Comparison of ENCODE assay signal across 16 cellular contexts in genomic region chr5:6597557-6597956, GRCh38. TPM values are rescaled to one million over a fixed set of nuclear protein-coding genes. Genes with fewer than 3 reads are reported as not detected.
A peak's percentile ranks its signal among the peaks of the same experiment; 100 is the strongest.
DNase-seq lines count a peak whose midpoint lies in the region; ATAC-seq and TF ChIP-seq lines count a peak whose summit lies in the region.
"Had no signal": no experiment of that assay in that cellular context is flagged by ENCODE, and none has a peak within 500 bp of the region (broad histone marks: within the 10 kb centered on the region; RNA-seq: fewer than 3 reads in every experiment).

No MANE protein-coding gene starts in this region.

- peaks cover 4% of the 10 kb centered on the region for H3K4me1 Mint-ChIP-seq in activated T-cell treated with anti-CD3 and anti-CD28 coated beads, Interleukin-2, amount 50 U/mL, for 72 hours (ENCODE audit: low read depth)
- no peaks in the 10 kb centered on the region; the same call in 1 of the 2 replicates for H3K4me1 Mint-ChIP-seq in WTC11
- H3K4me1 Mint-ChIP-seq in CD8-positive, alpha-beta memory T cell: no peaks in the 10 kb centered on the region
- H3K4me1 Mint-ChIP-seq in naive thymus-derived CD8-positive, alpha-beta T cell: peaks cover 0 to 2% (median under 1%) of the 10 kb centered on the region in 4 donors
- H3K4me1 Mint-ChIP-seq: CD4-positive, alpha-beta memory T cell had no signal

- POLR2A ChIA-PET in WTC11 (lab: Charles Lee): no interaction called here
- POLR2A ChIA-PET in CD8-positive, alpha-beta memory T cell (lab: Charles Lee): no interaction called here
- POLR2A ChIA-PET in naive thymus-derived CD8-positive, alpha-beta T cell (lab: Charles Lee): no interaction called here

- H3K4me3 Mint-ChIP-seq in activated T-cell treated with anti-CD3 and anti-CD28 coated beads, Interleukin-2, amount 50 U/mL, for 72 hours: no peak overlapping the region
- no peak overlapping the region for H3K4me3 Mint-ChIP-seq in WTC11
- H3K4me3 Mint-ChIP-seq in CD8-positive, alpha-beta memory T cell: no peak overlapping the region
- no peak overlapping the region for H3K4me3 Mint-ChIP-seq in naive thymus-derived CD8-positive, alpha-beta T cell
- H3K4me3 Mint-ChIP-seq: CD4-positive, alpha-beta memory T cell had no signal

- H3K27me3 ChIP-seq in gastroesophageal sphincter: no peaks in the 10 kb centered on the region
- H3K27me3 ChIP-seq in skeletal muscle tissue (ENCODE audit: control insufficient read depth in 3 of 3, insufficient read depth in 3 of 3, low read length in 3 of 3): no peaks in the 10 kb centered on the region
- no peaks in the 10 kb centered on the region for H3K27me3 ChIP-seq in spleen (replicated peaks in 1 of 7)
- H3K27me3 ChIP-seq in CD8-positive, alpha-beta memory T cell (ENCODE audit: insufficient read depth, low read length, poor library complexity, severe bottlenecking): no peaks in the 10 kb centered on the region

- no peak for TF ChIP-seq EP300 in gastroesophageal sphincter (IDR thresholded peaks at IDR 0.05)

- H3K9me3 Mint-ChIP-seq in activated T-cell treated with anti-CD3 and anti-CD28 coated beads, Interleukin-2, amount 50 U/mL, for 72 hours: no peaks in the 10 kb centered on the region
- no peaks in the 10 kb centered on the region for H3K9me3 Mint-ChIP-seq in WTC11
- H3K9me3 Mint-ChIP-seq in CD8-positive, alpha-beta memory T cell: peaks cover 0 to 3% (median 0%) of the 10 kb centered on the region in 5 donors
- H3K9me3 Mint-ChIP-seq in naive thymus-derived CD8-positive, alpha-beta T cell: no peaks in the 10 kb centered on the region
- H3K9me3 Mint-ChIP-seq: CD4-positive, alpha-beta memory T cell had no signal

- H3K9ac ChIP-seq in skeletal muscle tissue (ENCODE audit: low read depth in 1 of 3, low read length in 3 of 3): no peak overlapping the region

- H3K4me3 ChIP-seq in gastroesophageal sphincter (no peak overlapping the region), skeletal muscle tissue (ENCODE audit: low read length in 3 of 3) (no peak overlapping the region), spleen (no peak overlapping the region)
- H3K4me3 ChIP-seq in CD8-positive, alpha-beta memory T cell (ENCODE audit: low read length): no peak overlapping the region

- H3K27me3 Mint-ChIP-seq in activated T-cell treated with anti-CD3 and anti-CD28 coated beads, Interleukin-2, amount 50 U/mL, for 72 hours (ENCODE audit: low read depth): no peaks in the 10 kb centered on the region
- H3K27me3 Mint-ChIP-seq in WTC11 (ENCODE audit: low read depth): no peaks in the 10 kb centered on the region
- H3K27me3 Mint-ChIP-seq in CD8-positive, alpha-beta memory T cell: no peaks in the 10 kb centered on the region
- H3K27me3 Mint-ChIP-seq in naive thymus-derived CD8-positive, alpha-beta T cell: no peaks in the 10 kb centered on the region
- H3K27me3 Mint-ChIP-seq: CD4-positive, alpha-beta memory T cell had no signal

- intact Hi-C loops in spleen (cut with DNase I; ENCODE audit: low total_unique reads): no loop called here

- peaks cover 7 to 35% of the 10 kb centered on the region in 2 donors for H3K36me3 Mint-ChIP-seq in activated T-cell treated with anti-CD3 and anti-CD28 coated beads, Interleukin-2, amount 50 U/mL, for 72 hours (ENCODE audit: insufficient read depth in 2 of 2)
- H3K36me3 Mint-ChIP-seq in WTC11: peaks cover 51% of the 10 kb centered on the region
- H3K36me3 Mint-ChIP-seq in CD8-positive, alpha-beta memory T cell: peaks cover 30 to 61% (median 30%) of the 10 kb centered on the region in 3 donors
- peaks cover 18 to 67% (median 41%) of the 10 kb centered on the region in 3 donors for H3K36me3 Mint-ChIP-seq in naive thymus-derived CD8-positive, alpha-beta T cell

- ATAC-seq in activated T-cell treated with anti-CD3 and anti-CD28 coated beads, Interleukin-2, amount 50 U/mL, for 72 hours (replicated peaks in 1 of 2): no peak
- ATAC-seq in WTC11 (no peak), gastroesophageal sphincter (no peak)
- ATAC-seq in naive thymus-derived CD8-positive, alpha-beta T cell: no peak

- TF ChIP-seq POLR2A in gastroesophageal sphincter (IDR thresholded peaks at IDR 0.05): no peak
- TF ChIP-seq POLR2A in spleen (IDR thresholded peaks at IDR 0.05): no peak

- CTCF ChIA-PET in WTC11 (lab: Charles Lee): no interaction called here
- CTCF ChIA-PET in CD8-positive, alpha-beta memory T cell (lab: Charles Lee): no interaction called here

- peak overlapping the region in 3 of 4 donors; percentile 65 to 75 (median 71) for H3K27ac ChIP-seq in gastroesophageal sphincter
- H3K27ac ChIP-seq in skeletal muscle tissue (ENCODE audit: low read depth, low read length): peak overlapping the region; percentile 61
- H3K27ac ChIP-seq in spleen: no peak overlapping the region
- no peak overlapping the region for H3K27ac ChIP-seq in CD8-positive, alpha-beta memory T cell (ENCODE audit: low read depth, low read length)

- WGBS in gastroesophageal sphincter (ENCODE audit: low coverage in 1 of 2), 2 donors: 100% methylated on average over 5 of the region's 6 CpGs; no CpG with 5 or more reads in 1 of the 2 donors
- WGBS in spleen, 5 donors: 88 to 97% (median 92%) methylated on average over 6 of the region's 6 CpGs

- H3K4me1 ChIP-seq in gastroesophageal sphincter (peaks cover 0 to 16% (median 0%) of the 10 kb centered on the region in 3 donors), skeletal muscle tissue (ENCODE audit: control insufficient read depth in 3 of 3, insufficient read depth in 3 of 3, low read length in 3 of 3) (peaks cover 0 to 15% (median 10%) of the 10 kb centered on the region in 3 donors), spleen (no peaks in the 10 kb centered on the region)
- no peaks in the 10 kb centered on the region for H3K4me1 ChIP-seq in CD8-positive, alpha-beta memory T cell (ENCODE audit: insufficient read depth, low read length)

- H3K36me3 ChIP-seq in gastroesophageal sphincter (peaks cover 0 to 68% of the 10 kb centered on the region in 2 donors), skeletal muscle tissue (ENCODE audit: control insufficient read depth in 3 of 3, insufficient read depth in 3 of 3, low read length in 3 of 3) (peaks cover 24 to 47% (median 43%) of the 10 kb centered on the region in 3 donors), spleen (peaks cover 0 to 75% (median 64%) of the 10 kb centered on the region in 6 donors)
- H3K36me3 ChIP-seq in CD8-positive, alpha-beta memory T cell (ENCODE audit: insufficient read depth, low read length): peaks cover 30% of the 10 kb centered on the region

- DNase-seq in activated T-cell treated with anti-CD3 and anti-CD28 coated beads, Interleukin-2, amount 50 U/mL, for 72 hours: no peak
- DNase-seq in activated T-cell treated with anti-CD3 and anti-CD28 coated beads, Interleukin-2, amount 50 U/mL, for 48 hours: no peak
- DNase-seq in WTC11 (ENCODE audit: low spot score) (no peak), spleen (no peak)
- no peak for DNase-seq in CD8-positive, alpha-beta memory T cell
- DNase-seq in naive thymus-derived CD8-positive, alpha-beta T cell: no peak
- DNase-seq: CD4-positive, alpha-beta memory T cell; DMS79 treated with DMSO at 0.1 percent for 48 hours; KG1; NCI-H1436 treated with DMSO at 0.1 percent for 48 hours; NCI-H2029 treated with DMSO at 0.1 percent for 48 hours; NCI-H2171 treated with DMSO at 0.1 percent for 48 hours; NCI-H446 treated with DMSO at 0.1 percent for 48 hours; OCI-M1 had no signal

- no peak for TF ChIP-seq CTCF in WTC11 (IDR thresholded peaks at IDR 0.05)
- TF ChIP-seq CTCF in gastroesophageal sphincter (IDR thresholded peaks at IDR 0.05): no peak
- TF ChIP-seq CTCF in spleen (IDR thresholded peaks at IDR 0.05 in 8 of 11, conservative IDR thresholded peaks at IDR 0.05 in 3 of 11): no peak

- peak overlapping the region; percentile 13 for H3K27ac Mint-ChIP-seq in activated T-cell treated with anti-CD3 and anti-CD28 coated beads, Interleukin-2, amount 50 U/mL, for 72 hours
- H3K27ac Mint-ChIP-seq in WTC11: 0 out of 2 replicates have a peak overlapping the region, but pooled peaks have one; percentile 21
- peak overlapping the region in 1 of 8 donors; percentile 27 for H3K27ac Mint-ChIP-seq in CD8-positive, alpha-beta memory T cell
- H3K27ac Mint-ChIP-seq in naive thymus-derived CD8-positive, alpha-beta T cell: peak overlapping the region in 1 of 10 donors; percentile 21

- H3K9me3 ChIP-seq in gastroesophageal sphincter (no peaks in the 10 kb centered on the region), skeletal muscle tissue (ENCODE audit: control insufficient read depth in 3 of 3, low read length in 3 of 3) (no peaks in the 10 kb centered on the region), spleen (no peaks in the 10 kb centered on the region)
- H3K9me3 ChIP-seq in CD8-positive, alpha-beta memory T cell (ENCODE audit: low read length): no peaks in the 10 kb centered on the region

TF ChIP-seq in WTC11, 78 proteins besides CTCF, POLR2A, EP300 and RAD21 (continues in another document):
- no peak for TF ChIP-seq USF1 (CRISPR knock-in tag; IDR thresholded peaks at IDR 0.05)
- TF ChIP-seq HMGA2 (CRISPR knock-in tag; IDR thresholded peaks at IDR 0.05): no peak

RNA-seq across cellular contexts. Expression of gene NSUN2, which starts 35.3 kb away (rescaled TPM):
- 10 to 100 TPM; 78.7 to 79.0 TPM for total RNA-seq in activated T-cell treated with anti-CD3 and anti-CD28 coated beads, Interleukin-2, amount 50 U/mL, for 72 hours
- total RNA-seq in WTC11 (2021): 73.3 to 88.4 TPM (median 74.9 TPM) in 3 replicates
- 10 to 100 TPM; 34.0 to 50.3 (median 43.6) TPM for total RNA-seq in gastroesophageal sphincter
- 30.8 TPM for total RNA-seq in skeletal muscle tissue
- total RNA-seq in spleen: 10 to 100 TPM; 53.1 to 77.8 (median 57.6) TPM
- polyA plus RNA-seq in spleen: 10 to 100 TPM; 42.4 to 63.3 (median 49.8) TPM
- total RNA-seq in CD8-positive, alpha-beta memory T cell: 100 to 1,000 TPM; 120 to 124 TPM
- 40.5 TPM for polyA plus RNA-seq in CD8-positive, alpha-beta memory T cell
- total RNA-seq in naive thymus-derived CD8-positive, alpha-beta T cell: 10 to 100 TPM; 84.6 to 86.5 TPM
- 10 to 100 TPM; 18.3 to 48.7 (median 27.8) TPM for polyA plus RNA-seq in naive thymus-derived CD8-positive, alpha-beta T cell

RNA-seq across cellular contexts. Expression of gene SRD5A1, which starts 35.7 kb away (rescaled TPM):
- 10 to 100 TPM; 16.4 to 22.8 TPM for total RNA-seq in activated T-cell treated with anti-CD3 and anti-CD28 coated beads, Interleukin-2, amount 50 U/mL, for 72 hours
- 36.9 to 42.6 TPM (median 41.6 TPM) in 3 replicates for total RNA-seq in WTC11 (2021)
- 1 to 10 TPM; 2.2 to 5.6 (median 3.4) TPM for total RNA-seq in gastroesophageal sphincter
- total RNA-seq in skeletal muscle tissue: 4.2 TPM
- total RNA-seq in spleen: 1 to 10 TPM; 4.6 to 9.3 (median 7.1) TPM
- polyA plus RNA-seq in spleen: 1 to 10 TPM; 2.5 to 5.1 (median 4.4) TPM
- 10 to 100 TPM; 16.2 to 17.1 TPM for total RNA-seq in CD8-positive, alpha-beta memory T cell
- 7.2 TPM for polyA plus RNA-seq in CD8-positive, alpha-beta memory T cell
- total RNA-seq in naive thymus-derived CD8-positive, alpha-beta T cell: 1 to 10 TPM; 9.0 to 9.4 TPM
- 1 to 10 TPM; 4.3 to 6.8 (median 4.4) TPM for polyA plus RNA-seq in naive thymus-derived CD8-positive, alpha-beta T cell

Comparison
In these comparisons a context has a peak if more than half of its experiments do, and no peak if none do; other contexts are left out.
1. H3K27ac ChIP-seq: peak in gastroesophageal sphincter (3 of 4) and skeletal muscle tissue (single experiment); none in spleen (0 of 8) and CD8-positive, alpha-beta memory T cell (single experiment).